9 cellular contexts compared by ENCODE assay signal in the genomic region with DNA sequence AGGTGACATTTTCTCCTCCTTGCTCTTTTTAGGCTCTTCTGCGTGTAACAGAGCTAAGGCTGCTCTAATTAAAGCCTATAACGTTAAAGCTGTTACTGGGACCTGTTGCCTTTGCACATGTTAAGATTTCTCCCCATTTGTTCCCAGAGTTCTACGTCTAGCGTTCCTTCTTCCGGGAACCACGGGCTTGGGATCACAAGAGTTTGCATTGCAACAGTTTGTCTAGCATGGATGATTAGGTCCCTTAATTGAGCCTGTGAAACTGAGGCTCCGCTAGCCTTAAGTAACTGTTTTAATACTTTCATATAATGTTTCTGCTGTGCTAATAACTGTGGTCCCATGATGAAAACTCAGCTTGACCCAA. TPM values are rescaled to one million over a fixed set of nuclear protein-coding genes. Genes with fewer than 3 reads are reported as not detected.
DNase-seq lines count a peak whose midpoint lies in the region; ATAC-seq and TF ChIP-seq lines count a peak whose summit lies in the region.
"Had no signal": no experiment of that assay in that cellular context is flagged by ENCODE, and none has a peak within 500 bp of the region (broad histone marks: within the 10 kb centered on the region; RNA-seq: fewer than 3 reads in every experiment).

No MANE protein-coding gene starts in this region.

- ATAC-seq in PC-3 = peak; percentile 44; the same call in 1 of the 2 replicates

- peaks cover 4 to 16% (median 6%) of the 10 kb centered on the region in 3 donors for H3K36me3 Mint-ChIP-seq in CD8-positive, alpha-beta memory T cell

- H4K20me1 ChIP-seq in PC-3 (ENCODE audit: low read length) (no peaks in the 10 kb centered on the region), fibroblast of lung (ENCODE audit: control insufficient read depth, extremely low read depth, insufficient read depth, low read length) (no peaks in the 10 kb centered on the region), osteoblast (ENCODE audit: insufficient read depth, low read length) (no peaks in the 10 kb centered on the region)

- H3K79me2 ChIP-seq in PC-3 (ENCODE audit: low read length) = no peaks in the 10 kb centered on the region
- no peaks in the 10 kb centered on the region for H3K79me2 ChIP-seq in fibroblast of lung (ENCODE audit: control insufficient read depth, insufficient read depth, low read length)
- H3K79me2 ChIP-seq in osteoblast (ENCODE audit: insufficient read depth, low read length) = no peaks in the 10 kb centered on the region

- H3K27me3 Mint-ChIP-seq in CD8-positive, alpha-beta memory T cell = no peaks in the 10 kb centered on the region

- TF ChIP-seq CTCF in PC-3 (conservative IDR thresholded peaks at IDR 0.05; ENCODE audit: low read depth, low read length) (no peak), fibroblast of lung (conservative IDR thresholded peaks at IDR 0.05 in 1 of 2, IDR thresholded peaks at IDR 0.05 in 1 of 2; ENCODE audit: low read depth in 1 of 2, low read length in 2 of 2) (no peak), osteoblast (IDR thresholded peaks at IDR 0.05; ENCODE audit: extremely low read depth, low read depth, low read length) (no peak), GM20000 (IDR thresholded peaks at IDR 0.05; ENCODE audit: extremely low read depth, missing control alignments) (no peak)

- POLR2A ChIA-PET in CD8-positive, alpha-beta memory T cell (lab: Charles Lee) = interaction anchor here (0.8 to 2.0 kb wide), 6 partner anchors 9 to 523 kb away, joined by 4 to 7 read pairs (median 4); partner anchors contain the start of genes CCT2, CPSF6 and MDM2
- POLR2A ChIA-PET in PC-3 (lab: Charles Lee; ENCODE audit: unreplicated experiment) = no interaction called here

- no TSS peak for BruUV-seq in PC-3 (replicated peaks; lab: Mats Ljungman, UMichigan)

- peak overlapping the region; percentile 89 to 99 (median 96) for H3K27ac Mint-ChIP-seq in CD8-positive, alpha-beta memory T cell

- peak overlapping the region; percentile 89 to 96 (median 94) for H3K4me3 Mint-ChIP-seq in CD8-positive, alpha-beta memory T cell

- no peaks in the 10 kb centered on the region for H3K36me3 ChIP-seq in CD8-positive, alpha-beta memory T cell (ENCODE audit: insufficient read depth, low read length)
- H3K36me3 ChIP-seq in PC-3 (ENCODE audit: low read depth, low read length) (no peaks in the 10 kb centered on the region), fibroblast of lung (ENCODE audit: control insufficient read depth, insufficient read depth, low read length) (no peaks in the 10 kb centered on the region), osteoblast (ENCODE audit: insufficient read depth, low read length) (no peaks in the 10 kb centered on the region)

- H3F3A ChIP-seq in PC-3 (ENCODE audit: low read length, unreplicated experiment) = no peaks in the 10 kb centered on the region

- no peaks in the 10 kb centered on the region for H3K9me3 Mint-ChIP-seq in CD8-positive, alpha-beta memory T cell

- H3K4me1 Mint-ChIP-seq in CD8-positive, alpha-beta memory T cell = peaks cover 27 to 59% (median 53%) of the 10 kb centered on the region in 3 donors

- no peaks in the 10 kb centered on the region for H3K27me3 ChIP-seq in CD8-positive, alpha-beta memory T cell (ENCODE audit: insufficient read depth, low read length, poor library complexity, severe bottlenecking)
- H3K27me3 ChIP-seq in PC-3 (ENCODE audit: low read length) (no peaks in the 10 kb centered on the region), fibroblast of lung (ENCODE audit: control insufficient read depth, insufficient read depth, low read length) (peaks cover 27% of the 10 kb centered on the region), osteoblast (ENCODE audit: insufficient read depth, low read length) (peaks cover 49% of the 10 kb centered on the region)

- CTCF ChIA-PET in CD8-positive, alpha-beta memory T cell (lab: Charles Lee) = interaction anchor here (1.7 to 3.9 kb wide), 4 partner anchors 26 to 240 kb away, joined by 5 to 28 read pairs (median 6); no protein-coding TSS in a partner anchor
- CTCF ChIA-PET in PC-3 (lab: Charles Lee) = no interaction called here

- H3K4me3 ChIP-seq in CD8-positive, alpha-beta memory T cell (ENCODE audit: low read length) = peak overlapping the region; percentile 73
- H3K4me3 ChIP-seq in PC-3 (ENCODE audit: low read length) = peak overlapping the region; percentile 73
- H3K4me3 ChIP-seq in fibroblast of lung (replicated peaks in 1 of 4; ENCODE audit: control extremely low read depth in 1 of 4, insufficient read depth in 1 of 4, low read depth in 3 of 4, low read length in 4 of 4) = peak overlapping the region in 3 of 4 experiments; percentile 21 to 52 (median 35)
- peak overlapping the region; percentile 58 for H3K4me3 ChIP-seq in osteoblast (ENCODE audit: insufficient read depth, low read length)

- H2AFZ ChIP-seq in PC-3 (ENCODE audit: low read length) (peak overlapping the region; percentile 93), fibroblast of lung (ENCODE audit: low read length) (no peak overlapping the region), osteoblast (ENCODE audit: low read length) (peak overlapping the region; percentile 76)

- no peaks in the 10 kb centered on the region for H3K9me2 ChIP-seq in PC-3 (replicated peaks; ENCODE audit: low read length)

- H3K27ac ChIP-seq in CD8-positive, alpha-beta memory T cell (ENCODE audit: low read depth, low read length) = peak overlapping the region; percentile 79
- H3K27ac ChIP-seq in PC-3 (ENCODE audit: low read length) = no peak overlapping the region
- H3K27ac ChIP-seq in fibroblast of lung (ENCODE audit: insufficient read depth, low read length) = no peak overlapping the region
- H3K27ac ChIP-seq in osteoblast (ENCODE audit: low read depth, low read length) = no peak overlapping the region

- DNase-seq in CD8-positive, alpha-beta memory T cell = no peak
- no peak for DNase-seq in PC-3
- DNase-seq in fibroblast of lung (ENCODE audit: low read depth in 2 of 2) = peak in 1 of 2 donors; percentile 9
- no peak for DNase-seq in osteoblast (ENCODE audit: insufficient read length, low spot score, missing footprints)
- DNase-seq in A172 (ENCODE audit: low spot score) = no peak
- no peak for DNase-seq in NCI-H1092 (lab: John Stamatoyannopoulos, UW)
- no peak for DNase-seq in NCI-H1105 (lab: John Stamatoyannopoulos, UW)
- no peak for DNase-seq in GM20000 (ENCODE audit: low spot score)

- no peaks in the 10 kb centered on the region for H3K9me3 ChIP-seq in CD8-positive, alpha-beta memory T cell (ENCODE audit: low read length)
- no peaks in the 10 kb centered on the region for H3K9me3 ChIP-seq in PC-3 (ENCODE audit: low read length)
- no peaks in the 10 kb centered on the region for H3K9me3 ChIP-seq in fibroblast of lung (ENCODE audit: control insufficient read depth, insufficient read depth, low read depth, low read length)
- H3K9me3 ChIP-seq in osteoblast (ENCODE audit: low read depth, low read length) = no peaks in the 10 kb centered on the region

- H3K9ac ChIP-seq in PC-3 (ENCODE audit: low read length) (no peak overlapping the region), fibroblast of lung (ENCODE audit: insufficient read depth, low read length) (no peak overlapping the region)

- peaks cover 47% of the 10 kb centered on the region for H3K4me1 ChIP-seq in CD8-positive, alpha-beta memory T cell (ENCODE audit: insufficient read depth, low read length)
- H3K4me1 ChIP-seq in PC-3 (ENCODE audit: insufficient read depth, low read length) (peaks cover 13% of the 10 kb centered on the region), fibroblast of lung (ENCODE audit: control insufficient read depth, extremely low read depth, insufficient read depth, low read length) (no peaks in the 10 kb centered on the region), osteoblast (ENCODE audit: insufficient read depth, low read length) (peaks cover 4% of the 10 kb centered on the region)

- H3K4me2 ChIP-seq in PC-3 (ENCODE audit: low read length) (peak overlapping the region; percentile 82), fibroblast of lung (ENCODE audit: extremely low read depth, insufficient read depth, low read length) (peak overlapping the region; percentile 40), osteoblast (ENCODE audit: insufficient read depth, low read length) (peak overlapping the region; percentile 81)

- intact Hi-C loops in PC-3 (cut with micrococcal nuclease) = no loop called here

RNA-seq across cellular contexts. Expression of gene LYZ, which starts 16.7 kb away (rescaled TPM):
- 1 to 10 TPM; 8.7 to 8.8 TPM for total RNA-seq in CD8-positive, alpha-beta memory T cell
- polyA plus RNA-seq in CD8-positive, alpha-beta memory T cell = not detected
- total RNA-seq in PC-3 (2014; rRNA removed) (not detected in 2 replicates), fibroblast of lung (0.17 and 0.77 TPM in 2 replicates), osteoblast (1.8 and 8.3 TPM in 2 replicates)
- not detected in 2 replicates for polyA plus RNA-seq in fibroblast of lung
- polyA plus RNA-seq in fibroblast of lung (2012) = not detected in 2 replicates
- polyA minus RNA-seq in fibroblast of lung (ENCODE audit: low replicate concordance) = 0.47 TPM in 1 of 2 replicates, not detected in the other
- 0.07 and 2.3 TPM in 2 replicates for total RNA-seq in A172 (2014; rRNA removed; shearing (Covaris generic))
- total RNA-seq: pulmonary artery endothelial cell had no signal

RNA-seq across cellular contexts. Expression of gene YEATS4, which starts 28.1 kb away (rescaled TPM):
- 10 to 100 TPM; 34.9 to 39.7 TPM for total RNA-seq in CD8-positive, alpha-beta memory T cell
- polyA plus RNA-seq in CD8-positive, alpha-beta memory T cell = 26.6 TPM
- total RNA-seq in PC-3 (2014; rRNA removed) (36.1 and 41.3 TPM in 2 replicates), fibroblast of lung (11.3 and 16.3 TPM in 2 replicates), osteoblast (20.3 and 24.5 TPM in 2 replicates)
- polyA plus RNA-seq in fibroblast of lung = 14.1 and 16.6 TPM in 2 replicates
- 10.1 and 12.5 TPM in 2 replicates for polyA plus RNA-seq in fibroblast of lung (2012)
- polyA minus RNA-seq in fibroblast of lung (ENCODE audit: low replicate concordance) = not detected in 2 replicates
- 46.1 and 56.3 TPM in 2 replicates for total RNA-seq in A172 (2014; rRNA removed; shearing (Covaris generic))
